ENCODE assay signal across 7 cellular contexts in genomic region chr7:67130766-67131165, GRCh38.
A peak's percentile ranks its signal among the peaks of the same experiment; 100 is the strongest.
DNase-seq lines count a peak whose midpoint lies in the region; FAIRE-seq and TF ChIP-seq lines count a peak whose summit lies in the region.
"Not testable (repeated sequence)": the region's sequence is repeated elsewhere in the genome, so short reads cannot be mapped to it uniquely, and the experiment has no call there.

No MANE protein-coding gene starts in this region.

- H3K9me3 Mint-ChIP-seq in astrocyte (ENCODE audit: unreplicated experiment): not testable (repeated sequence)

- H3K18ac ChIP-seq in mesenchymal stem cell (ENCODE audit: low read depth in 1 of 2, low read length in 2 of 2): not testable (repeated sequence)

- not testable (repeated sequence) for H3K36me3 Mint-ChIP-seq in astrocyte (ENCODE audit: low read depth, unreplicated experiment)

- not testable (repeated sequence) for H3K27me3 Mint-ChIP-seq in astrocyte (ENCODE audit: low read depth, unreplicated experiment)

- H2BK15ac ChIP-seq in mesenchymal stem cell (ENCODE audit: low read depth, poor library complexity, severe bottlenecking): not testable (repeated sequence)

- not testable (repeated sequence) for H3K4me3 ChIP-seq in HL-60 (replicated peaks; ENCODE audit: insufficient read depth, low read length); astrocyte (ENCODE audit: insufficient read depth, low read depth, low read length); fibroblast of pulmonary artery (replicated peaks; ENCODE audit: low read depth, low read length); mesenchymal stem cell (ENCODE audit: insufficient read depth in 1 of 2, low read depth in 1 of 2, low read length in 2 of 2)

- H3K4me3 Mint-ChIP-seq in astrocyte (ENCODE audit: unreplicated experiment): not testable (repeated sequence)

- H3K9ac ChIP-seq in astrocyte (ENCODE audit: low read length); mesenchymal stem cell (ENCODE audit: low read length): not testable (repeated sequence)

- not testable (repeated sequence) for H2BK12ac ChIP-seq in mesenchymal stem cell (ENCODE audit: low read length in 2 of 2)

- H3K23ac ChIP-seq in mesenchymal stem cell (ENCODE audit: low read length in 2 of 2): not testable (repeated sequence)

- H2AK5ac ChIP-seq in mesenchymal stem cell (ENCODE audit: low read length, severe bottlenecking): not testable (repeated sequence)

- H3K36me3 ChIP-seq in astrocyte (ENCODE audit: insufficient read depth, low read length); mesenchymal stem cell (ENCODE audit: control insufficient read depth in 1 of 2, insufficient read depth in 2 of 2, low read depth in 1 of 2, low read length in 2 of 2): not testable (repeated sequence)

- peaks cover 26% of the 10 kb centered on the region for H3K4me1 Mint-ChIP-seq in astrocyte (ENCODE audit: low read depth, unreplicated experiment)

- H2BK5ac ChIP-seq in mesenchymal stem cell (ENCODE audit: low read depth, low read length, poor library complexity, severe bottlenecking): not testable (repeated sequence)

- TF ChIP-seq CTCF in HL-60 (IDR thresholded peaks at IDR 0.05; ENCODE audit: insufficient read depth, low read length); astrocyte (IDR thresholded peaks at IDR 0.05; ENCODE audit: insufficient read depth, low read depth, low read length); fibroblast of pulmonary artery (IDR thresholded peaks at IDR 0.05; ENCODE audit: low read length, missing control alignments): not testable (repeated sequence)

- FAIRE-seq in astrocyte (lab: Jason Lieb, UNC): not testable (repeated sequence)

- not testable (repeated sequence) for H3K79me2 ChIP-seq in astrocyte (ENCODE audit: insufficient read depth, low read length)

- not testable (repeated sequence) for H3K4ac ChIP-seq in mesenchymal stem cell (ENCODE audit: low read depth in 1 of 2, low read length in 2 of 2)

- peak overlapping the region; percentile 93 for H3K27ac Mint-ChIP-seq in astrocyte (ENCODE audit: unreplicated experiment)

- H2BK120ac ChIP-seq in mesenchymal stem cell (ENCODE audit: low read depth, low read length): not testable (repeated sequence)

- H4K8ac ChIP-seq in mesenchymal stem cell (ENCODE audit: low read length): not testable (repeated sequence)

- not testable (repeated sequence) for H3K27me3 ChIP-seq in HL-60 (ENCODE audit: insufficient read depth, poor library complexity, severe bottlenecking); astrocyte (ENCODE audit: insufficient read depth, low read length); mesenchymal stem cell (ENCODE audit: control insufficient read depth in 1 of 2, insufficient read depth in 1 of 2, low read length in 2 of 2)

- not testable (repeated sequence) for H4K20me1 ChIP-seq in astrocyte (ENCODE audit: insufficient read depth, low read length)

- peaks cover 11% of the 10 kb centered on the region for H3K4me1 ChIP-seq in astrocyte (ENCODE audit: insufficient read depth, low read length)
- H3K4me1 ChIP-seq in mesenchymal stem cell (ENCODE audit: control insufficient read depth, insufficient read depth, low read depth, low read length): not testable (repeated sequence)

- not testable (repeated sequence) for H3K79me1 ChIP-seq in mesenchymal stem cell (replicated peaks; ENCODE audit: low read length, poor library complexity, severe bottlenecking)

- H3K4me2 ChIP-seq in astrocyte (ENCODE audit: low read length); mesenchymal stem cell (ENCODE audit: low read length, poor library complexity, severe bottlenecking): not testable (repeated sequence)

- H3K9me3 ChIP-seq in astrocyte (ENCODE audit: insufficient read depth, low read depth, low read length); mesenchymal stem cell (ENCODE audit: control insufficient read depth, low read length): not testable (repeated sequence)

- not testable (repeated sequence) for H2AFZ ChIP-seq in astrocyte (ENCODE audit: low read depth, low read length); mesenchymal stem cell (ENCODE audit: low read depth, low read length)

- WGBS in mesenchymal stem cell: no CpG with 5 or more reads among the region's 1 CpG

- H4K91ac ChIP-seq in mesenchymal stem cell (ENCODE audit: low read length): not testable (repeated sequence)

- peak overlapping the region; percentile 50 for H3K27ac ChIP-seq in HL-60 (replicated peaks)
- not testable (repeated sequence) for H3K27ac ChIP-seq in astrocyte (ENCODE audit: low read depth, low read length); mesenchymal stem cell (ENCODE audit: low read length, poor library complexity, severe bottlenecking)

- peak in 1 of 2 experiments; percentile 56 for DNase-seq in HL-60 (ENCODE audit: low read depth in 1 of 2, low spot score in 1 of 2)
- peak; percentile 84 for DNase-seq in NCI-H1436 (lab: John Stamatoyannopoulos, UW)
- peak; percentile 59 for DNase-seq in NCI-H345 (lab: John Stamatoyannopoulos, UW)
- not testable (repeated sequence) for DNase-seq in astrocyte (ENCODE audit: low read depth)
- DNase-seq in fibroblast of pulmonary artery (ENCODE audit: low read depth): peak; percentile 11
- DNase-seq in mesenchymal stem cell: peak; percentile 50
- DNase-seq in renal cortical epithelial cell (ENCODE audit: low read depth): peak; percentile 26

- H3K14ac ChIP-seq in mesenchymal stem cell (ENCODE audit: low read length in 2 of 2): not testable (repeated sequence)
